ENCODE assay signal across 8 cellular contexts in the genomic region with DNA sequence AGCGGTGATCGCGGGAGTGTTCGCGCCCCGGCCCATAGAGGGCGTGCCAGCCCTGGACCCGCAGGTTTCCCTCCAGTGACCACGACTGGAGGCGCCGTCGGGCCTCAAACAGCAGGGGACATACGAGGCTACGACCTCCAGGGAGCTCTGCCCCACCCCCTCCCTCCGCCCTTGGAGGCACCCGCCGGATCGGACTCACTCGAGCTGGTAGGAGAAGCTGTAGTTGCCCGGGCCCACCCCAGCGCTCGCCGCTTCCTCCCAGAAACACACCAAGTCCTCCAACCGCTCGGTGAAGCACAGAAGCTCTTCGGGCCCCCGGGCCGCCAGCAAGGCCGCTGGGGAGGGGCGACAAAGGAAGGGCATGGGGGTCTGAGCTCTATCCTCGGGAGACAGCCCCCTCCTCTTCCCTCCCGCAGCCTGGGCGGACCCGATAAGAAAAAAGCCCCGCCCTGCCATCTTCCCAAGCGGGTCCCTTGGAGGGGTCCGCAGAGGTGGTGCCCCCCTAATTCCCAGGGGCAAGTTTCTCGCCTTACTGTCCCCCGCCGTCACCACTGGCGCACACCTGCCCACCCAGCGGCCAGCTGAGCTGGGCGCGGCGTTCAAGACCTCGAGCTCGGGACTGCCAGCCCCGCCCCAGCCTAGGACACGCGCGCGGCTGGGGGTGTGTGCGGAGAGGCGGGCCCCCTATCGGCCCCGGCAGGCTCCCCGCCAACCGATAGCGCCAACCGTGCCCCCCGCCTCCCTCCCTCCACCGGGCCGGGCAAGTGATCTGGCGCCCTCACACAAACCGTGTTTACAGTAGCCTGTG. TPM values are rescaled to one million over a fixed set of nuclear protein-coding genes. Genes with fewer than 3 reads are reported as not detected.
DNase-seq lines count a peak whose midpoint lies in the region; ATAC-seq and TF ChIP-seq lines count a peak whose summit lies in the region.

No MANE protein-coding gene starts in this region.

- no peaks in the 10 kb centered on the region for H3K27me3 ChIP-seq in BE2C
- H3K27me3 ChIP-seq in Peyer's patch = peaks cover 0 to 10% of the 10 kb centered on the region in 2 donors
- H3K27me3 ChIP-seq in ascending aorta = no peaks in the 10 kb centered on the region
- peaks cover 21% of the 10 kb centered on the region for H3K27me3 ChIP-seq in iPS-18a (ENCODE audit: control insufficient read depth, insufficient read depth, low read length)

- no peak for TF ChIP-seq POLR2A in Peyer's patch (IDR thresholded peaks at IDR 0.05)

- H3K4me1 ChIP-seq in BE2C = no peaks in the 10 kb centered on the region
- no peaks in the 10 kb centered on the region; the same call in 1 of the 2 replicates for H3K4me1 ChIP-seq in HEK293 (ENCODE audit: control insufficient read depth, insufficient read depth, low read length)
- H3K4me1 ChIP-seq in Peyer's patch = peaks cover 3 to 39% (median 20%) of the 10 kb centered on the region in 4 donors
- peaks cover 14 to 36% of the 10 kb centered on the region in 2 donors for H3K4me1 ChIP-seq in ascending aorta
- peaks cover 3% of the 10 kb centered on the region for H3K4me1 ChIP-seq in iPS-18a (ENCODE audit: control insufficient read depth, low read depth, low read length)

- H3K9ac ChIP-seq in iPS-18a (ENCODE audit: low read length) = no peak overlapping the region

- H3K27ac ChIP-seq in HEK293 (ENCODE audit: extremely low read depth, low read depth, low read length) (peak overlapping the region; percentile 69; the same call in 1 of the 2 replicates), Peyer's patch (peak overlapping the region in 2 of 4 donors; percentile 4 to 52), ascending aorta (no peak overlapping the region), iPS-18a (ENCODE audit: low read length) (no peak overlapping the region)

- H3K9me3 ChIP-seq in BE2C (no peaks in the 10 kb centered on the region), HEK293 (ENCODE audit: control insufficient read depth, insufficient read depth, low read depth, low read length) (no peaks in the 10 kb centered on the region), Peyer's patch (no peaks in the 10 kb centered on the region), ascending aorta (no peaks in the 10 kb centered on the region), iPS-18a (ENCODE audit: control insufficient read depth, low read depth, low read length) (no peaks in the 10 kb centered on the region)

- intact Hi-C loops in ascending aorta (cut with DNase I) = loop anchor here (5.0 kb wide), 1 partner anchor 124 kb away; a partner anchor contains a TSS

- ATAC-seq in HG02870 (IDR thresholded peaks at IDR 0.05; ENCODE audit: unreplicated experiment) (no peak), GM21423 (IDR thresholded peaks at IDR 0.05; ENCODE audit: unreplicated experiment) (no peak)

- POLR2A ChIA-PET in HEK293 (lab: Yijun Ruan, JAX) = interaction anchor here (0.5 to 2.8 kb wide), 13 partner anchors 9 to 99 kb away, joined by 3 to 22 read pairs (median 6); a partner anchor contains a TSS

- CTCF ChIA-PET in HEK293 (lab: Yijun Ruan, JAX) = interaction anchor here (0.6 to 5.9 kb wide), 35 partner anchors 8 to 1344 kb away, joined by 3 to 66 read pairs (median 5); a partner anchor contains a TSS

- H3K4me3 ChIP-seq in BE2C (ENCODE audit: low read depth, low read length) (peak overlapping the region; percentile 73), HEK293 (ENCODE audit: low read depth, low read length) (peak overlapping the region; percentile 41), Peyer's patch (peak overlapping the region; percentile 15 to 44 (median 42)), ascending aorta (peak overlapping the region; percentile 46 to 57), iPS-18a (ENCODE audit: low read length) (peak overlapping the region; percentile 63)

- peak; percentile 57 for TF ChIP-seq CTCF in BE2C (IDR thresholded peaks at IDR 0.05; ENCODE audit: low read depth, low read length)
- TF ChIP-seq CTCF in HEK293 (tag by site-specific recombination; IDR thresholded peaks at IDR 0.05) = peak; percentile 92
- TF ChIP-seq CTCF in Peyer's patch (IDR thresholded peaks at IDR 0.05) = peak in 5 of 6 experiments; percentile 51 to 68 (median 55)
- TF ChIP-seq CTCF in ascending aorta (IDR thresholded peaks at IDR 0.05) = peak; percentile 44 to 51 (median 49)

- peak; percentile 66 for DNase-seq in BE2C
- peak; percentile 46 to 73 (median 64) for DNase-seq in Peyer's patch
- peak in 1 of 2 donors; percentile 75 for DNase-seq in ascending aorta (ENCODE audit: low spot score in 2 of 2)
- DNase-seq in stimulated activated CD4-positive, alpha-beta T cell treated with anti-CD3 and anti-CD28 coated beads, Interleukin-15, amount 100 ng/mL, for 24 hours = peak; percentile 56

- H3K36me3 ChIP-seq in BE2C (no peaks in the 10 kb centered on the region), HEK293 (ENCODE audit: control insufficient read depth in 2 of 2, insufficient read depth in 1 of 2, low read length in 2 of 2) (peaks cover 0 to 12% of the 10 kb centered on the region in 2 experiments; a peak in 2 of 3 replicates), Peyer's patch (no peaks in the 10 kb centered on the region), ascending aorta (no peaks in the 10 kb centered on the region), iPS-18a (ENCODE audit: control insufficient read depth, low read depth, low read length) (no peaks in the 10 kb centered on the region)

TF ChIP-seq in HEK293, 187 proteins besides CTCF, POLR2A, EP300 and RAD21 (continues in another document):
- TF ChIP-seq ZNF785 (tag by site-specific recombination; IDR thresholded peaks at IDR 0.05) (no peak), ZNF335 (tag by site-specific recombination; conservative IDR thresholded peaks at IDR 0.05) (peak; percentile 4; the same call in 1 of the 2 replicates), ZBTB7A (tag by site-specific recombination; IDR thresholded peaks at IDR 0.05; ENCODE audit: low read depth) (peak; percentile 81), GLI4 (tag by site-specific recombination; IDR thresholded peaks at IDR 0.05) (peak; percentile 65; the same call in 1 of the 2 replicates), GFI1B (tag by site-specific recombination; IDR thresholded peaks at IDR 0.05) (no peak), ZNF658 (tag by site-specific recombination; IDR thresholded peaks at IDR 0.05) (no peak), ZNF843 (tag by site-specific recombination; IDR thresholded peaks at IDR 0.05) (no peak), ZNF600 (tag by site-specific recombination; IDR thresholded peaks at IDR 0.05) (peak; percentile 41; the same call in 1 of the 2 replicates), ZNF561 (tag by site-specific recombination; IDR thresholded peaks at IDR 0.05; ENCODE audit: borderline replicate concordance) (no peak; the same call in 1 of the 2 replicates), ZNF174 (tag by site-specific recombination; IDR thresholded peaks at IDR 0.05) (no peak), GLIS1 (tag by site-specific recombination; IDR thresholded peaks at IDR 0.05) (peak; percentile 96), ZNF155 (tag by site-specific recombination; IDR thresholded peaks at IDR 0.05) (no peak)
- TF ChIP-seq, protein P1, sequence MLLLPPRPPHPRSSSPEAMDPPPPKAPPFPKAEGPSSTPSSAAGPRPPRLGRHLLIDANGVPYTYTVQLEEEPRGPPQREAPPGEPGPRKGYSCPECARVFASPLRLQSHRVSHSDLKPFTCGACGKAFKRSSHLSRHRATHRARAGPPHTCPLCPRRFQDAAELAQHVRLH (tag by site-specific recombination; IDR thresholded peaks at IDR 0.05) = peak; percentile 85
- TF ChIP-seq, protein P2, sequence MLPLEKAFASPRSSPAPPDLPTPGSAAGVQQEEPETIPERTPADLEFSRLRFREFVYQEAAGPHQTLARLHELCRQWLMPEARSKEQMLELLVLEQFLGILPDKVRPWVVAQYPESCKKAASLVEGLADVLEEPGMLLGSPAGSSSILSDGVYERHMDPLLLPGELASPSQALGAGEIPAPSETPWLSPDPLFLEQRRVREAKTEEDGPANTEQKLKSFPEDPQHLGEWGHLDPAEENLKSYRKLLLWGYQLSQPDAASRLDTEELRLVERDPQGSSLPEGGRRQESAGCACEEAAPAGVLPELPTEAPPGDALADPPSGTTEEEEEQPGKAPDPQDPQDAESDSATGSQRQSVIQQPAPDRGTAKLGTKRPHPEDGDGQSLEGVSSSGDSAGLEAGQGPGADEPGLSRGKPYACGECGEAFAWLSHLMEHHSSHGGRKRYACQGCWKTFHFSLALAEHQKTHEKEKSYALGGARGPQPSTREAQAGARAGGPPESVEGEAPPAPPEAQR (tag by site-specific recombination; IDR thresholded peaks at IDR 0.05) = no peak
- TF ChIP-seq, protein P3, sequence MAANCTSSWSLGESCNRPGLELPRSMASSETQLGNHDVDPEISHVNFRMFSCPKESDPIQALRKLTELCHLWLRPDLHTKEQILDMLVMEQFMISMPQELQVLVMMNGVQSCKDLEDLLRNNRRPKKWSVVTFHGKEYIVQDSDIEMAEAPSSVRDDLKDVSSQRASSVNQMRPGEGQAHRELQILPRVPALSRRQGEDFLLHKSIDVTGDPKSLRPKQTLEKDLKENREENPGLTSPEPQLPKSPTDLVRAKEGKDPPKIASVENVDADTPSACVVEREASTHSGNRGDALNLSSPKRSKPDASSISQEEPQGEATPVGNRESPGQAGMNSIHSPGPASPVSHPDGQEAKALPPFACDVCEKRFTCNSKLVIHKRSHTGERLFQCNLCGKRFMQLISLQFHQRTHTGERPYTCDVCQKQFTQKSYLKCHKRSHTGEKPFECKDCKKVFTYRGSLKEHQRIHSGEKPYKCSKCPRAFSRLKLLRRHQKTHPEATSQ (tag by site-specific recombination; IDR thresholded peaks at IDR 0.05) = peak; percentile 54; the same call in 1 of the 2 replicates

RNA-seq across cellular contexts. Expression of a gene that starts 1.0 kb away (rescaled TPM):
- 38.7 TPM for polyA plus RNA-seq in BE2C (2012; ENCODE audit: insufficient read depth, insufficient read length, low read depth)
- total RNA-seq in Peyer's patch (1 to 10 TPM; 1.2 to 5.0 (median 3.0) TPM), ascending aorta (0.21 TPM)

RNA-seq across cellular contexts. Expression of a gene that starts 8.6 kb away (rescaled TPM):
- 8.9 TPM for polyA plus RNA-seq in BE2C (2012; ENCODE audit: insufficient read depth, insufficient read length, low read depth)
- total RNA-seq in Peyer's patch (1 to 10 TPM in 2 of 4 donors, under 1 TPM in 1, not detected in 1; 0.76 to 3.2 (median 1.9) TPM), ascending aorta (4.5 TPM)

RNA-seq across cellular contexts. Expression of a gene that starts 27.9 kb away (rescaled TPM):
- 151 TPM for polyA plus RNA-seq in BE2C (2012; ENCODE audit: insufficient read depth, insufficient read length, low read depth)
- 10 to 100 TPM in 2 of 4 donors, 1 to 10 TPM in 2; 6.8 to 18.2 (median 10.1) TPM for total RNA-seq in Peyer's patch
- total RNA-seq in ascending aorta = 61.4 TPM

RNA-seq across cellular contexts. Expression of a gene that starts 36.0 kb away (rescaled TPM):
- polyA plus RNA-seq in BE2C (2012; ENCODE audit: insufficient read depth, insufficient read length, low read depth) = not detected
- total RNA-seq in Peyer's patch (10 to 100 TPM in 1 of 4 donors, 1 to 10 TPM in 3; 2.5 to 51.2 (median 6.3) TPM), ascending aorta (63.2 TPM)

RNA-seq across cellular contexts. Expression of a gene that starts 36.8 kb away (rescaled TPM):
- 17.5 TPM for polyA plus RNA-seq in BE2C (2012; ENCODE audit: insufficient read depth, insufficient read length, low read depth)
- total RNA-seq in Peyer's patch (100 to 1,000 TPM in 1 of 4 donors, 10 to 100 TPM in 3; 25.6 to 157 (median 65.6) TPM), ascending aorta (79.0 TPM)
